8 cellular contexts compared by ENCODE assay signal in genomic region chr6:46491201-46491788, GRCh38. TPM values are rescaled to one million over a fixed set of nuclear protein-coding genes. Genes with fewer than 3 reads are reported as not detected.
A peak's percentile ranks its signal among the peaks of the same experiment; 100 is the strongest.
DNase-seq lines count a peak whose midpoint lies in the region; ATAC-seq and TF ChIP-seq lines count a peak whose summit lies in the region.

RCAN2 (minus strand) TSS chr6:46491449.

- no peaks in the 10 kb centered on the region for H4K20me1 ChIP-seq in BLaER1 treated with 17β-estradiol and CSF1 and Interleukin-3, amounts not matched to agents 10 nM and 100 nM

- H3K9me3 ChIP-seq in BLaER1 treated with 17β-estradiol and CSF1 and Interleukin-3, amounts not matched to agents 10 nM and 100 nM (replicated peaks in 1 of 11) = no peaks in the 10 kb centered on the region
- no peaks in the 10 kb centered on the region for H3K9me3 ChIP-seq in effector memory CD4-positive, alpha-beta T cell (ENCODE audit: control insufficient read depth, low read length)
- no peaks in the 10 kb centered on the region for H3K9me3 ChIP-seq in right lobe of liver

- no peak for TF ChIP-seq CTCF in VCaP (conservative IDR thresholded peaks at IDR 0.05)
- no peak for TF ChIP-seq CTCF in right lobe of liver (IDR thresholded peaks at IDR 0.05)

- DNase-seq in Jurkat, Clone E6-1 (ENCODE audit: low read depth, low spot score) = no peak
- no peak for DNase-seq in effector memory CD4-positive, alpha-beta T cell
- DNase-seq in right lobe of liver = peak; percentile 62 to 71 (median 63)

- H3K9me3 Mint-ChIP-seq in stimulated activated memory B cell treated with anti-CD40 and anti-IgM and Interleukin-4, amounts not matched to agents 10 μg/mL and 1 μg/mL and 100 μg/mL, for 72 hours = no peaks in the 10 kb centered on the region

- intact Hi-C loops in right lobe of liver (cut with DNase I) = no loop called here

- peak within 1 kb of the TSS; percentile 70 to 85 (median 79) for H3K4me3 ChIP-seq in BLaER1 treated with 17β-estradiol and CSF1 and Interleukin-3, amounts not matched to agents 10 nM and 100 nM
- peak within 1 kb of the TSS; percentile 7 for H3K4me3 ChIP-seq in Jurkat, Clone E6-1 (ENCODE audit: low read length)
- H3K4me3 ChIP-seq in effector memory CD4-positive, alpha-beta T cell (ENCODE audit: insufficient read depth, low read depth, low read length, poor library complexity, severe bottlenecking) = peak within 1 kb of the TSS; percentile 44
- peak within 1 kb of the TSS; percentile 49 to 77 (median 54) for H3K4me3 ChIP-seq in right lobe of liver

- H3K36me3 ChIP-seq in BLaER1 treated with 17β-estradiol and CSF1 and Interleukin-3, amounts not matched to agents 10 nM and 100 nM = no peaks in the 10 kb centered on the region
- no peaks in the 10 kb centered on the region for H3K36me3 ChIP-seq in effector memory CD4-positive, alpha-beta T cell (ENCODE audit: control insufficient read depth, insufficient read depth, low read length)
- H3K36me3 ChIP-seq in right lobe of liver = no peaks in the 10 kb centered on the region

- H3K27ac Mint-ChIP-seq in stimulated activated memory B cell treated with anti-CD40 and anti-IgM and Interleukin-4, amounts not matched to agents 10 μg/mL and 1 μg/mL and 100 μg/mL, for 72 hours = no peak within 1 kb of the TSS

- peak; percentile 54 for ATAC-seq in GM19035 (IDR thresholded peaks at IDR 0.05; ENCODE audit: unreplicated experiment)
- ATAC-seq in right lobe of liver = peak; percentile 69 to 84 (median 74)
- peak; percentile 80 for ATAC-seq in stimulated activated memory B cell treated with anti-CD40 and anti-IgM and Interleukin-4, amounts not matched to agents 10 μg/mL and 1 μg/mL and 100 μg/mL, for 72 hours
- ATAC-seq in GM21576 (IDR thresholded peaks at IDR 0.05; ENCODE audit: unreplicated experiment) = no peak

- peaks cover 12% of the 10 kb centered on the region for H3K4me1 Mint-ChIP-seq in stimulated activated memory B cell treated with anti-CD40 and anti-IgM and Interleukin-4, amounts not matched to agents 10 μg/mL and 1 μg/mL and 100 μg/mL, for 72 hours

- WGBS in right lobe of liver (ENCODE audit: insufficient coverage, low coverage, low lambda C conversion rate, missing lambda C conversion rate) = 0% methylated on average over 5 of the region's 60 CpGs

- peak within 1 kb of the TSS in 4 of 11 experiments; percentile 17 to 46 (median 34); a peak in 4 of 22 replicates for H3K27ac ChIP-seq in BLaER1 treated with 17β-estradiol and CSF1 and Interleukin-3, amounts not matched to agents 10 nM and 100 nM
- H3K27ac ChIP-seq in VCaP = peak within 1 kb of the TSS; percentile 58
- no peak within 1 kb of the TSS for H3K27ac ChIP-seq in effector memory CD4-positive, alpha-beta T cell (ENCODE audit: insufficient read depth, low read length, poor library complexity, severe bottlenecking)
- H3K27ac ChIP-seq in right lobe of liver = peak within 1 kb of the TSS in 1 of 3 donors; percentile 63

- TF ChIP-seq POLR2A in right lobe of liver (IDR thresholded peaks at IDR 0.05) = no peak

- H3K27me3 ChIP-seq in BLaER1 treated with 17β-estradiol and CSF1 and Interleukin-3, amounts not matched to agents 10 nM and 100 nM = peaks cover 17 to 32% (median 29%) of the 10 kb centered on the region in 11 experiments
- peaks cover 10% of the 10 kb centered on the region for H3K27me3 ChIP-seq in effector memory CD4-positive, alpha-beta T cell (replicated peaks; ENCODE audit: control insufficient read depth, insufficient read depth, low read length, poor library complexity, severe bottlenecking)
- no peaks in the 10 kb centered on the region for H3K27me3 ChIP-seq in right lobe of liver

- H3K4me1 ChIP-seq in BLaER1 treated with 17β-estradiol and CSF1 and Interleukin-3, amounts not matched to agents 10 nM and 100 nM = peaks cover 0 to 6% (median 4%) of the 10 kb centered on the region in 10 experiments; a peak in 7 of 20 replicates
- peaks cover 9% of the 10 kb centered on the region for H3K4me1 ChIP-seq in effector memory CD4-positive, alpha-beta T cell (ENCODE audit: control insufficient read depth, insufficient read depth, low read length, poor library complexity, severe bottlenecking)
- peaks cover 0 to 15% (median 0%) of the 10 kb centered on the region in 4 donors for H3K4me1 ChIP-seq in right lobe of liver

- peak within 1 kb of the TSS; percentile 87 to 96 (median 94) for H3K4me2 ChIP-seq in BLaER1 treated with 17β-estradiol and CSF1 and Interleukin-3, amounts not matched to agents 10 nM and 100 nM

- no peaks in the 10 kb centered on the region for H3K36me3 Mint-ChIP-seq in stimulated activated memory B cell treated with anti-CD40 and anti-IgM and Interleukin-4, amounts not matched to agents 10 μg/mL and 1 μg/mL and 100 μg/mL, for 72 hours

- H3K27me3 Mint-ChIP-seq in stimulated activated memory B cell treated with anti-CD40 and anti-IgM and Interleukin-4, amounts not matched to agents 10 μg/mL and 1 μg/mL and 100 μg/mL, for 72 hours = peaks cover 58% of the 10 kb centered on the region

- peak within 1 kb of the TSS; percentile 52 to 77 (median 71) for H3K9ac ChIP-seq in BLaER1 treated with 17β-estradiol and CSF1 and Interleukin-3, amounts not matched to agents 10 nM and 100 nM

- H3K4me3 Mint-ChIP-seq in stimulated activated memory B cell treated with anti-CD40 and anti-IgM and Interleukin-4, amounts not matched to agents 10 μg/mL and 1 μg/mL and 100 μg/mL, for 72 hours = peak within 1 kb of the TSS; percentile 82

RNA-seq across cellular contexts. Expression of gene RCAN2, which starts in this region (rescaled TPM):
- polyA plus RNA-seq in Jurkat, Clone E6-1 (2012; ENCODE audit: insufficient read depth, insufficient read length) = not detected
- total RNA-seq in right lobe of liver = 1 to 10 TPM in 5 of 6 experiments, under 1 TPM in 1; 0.77 to 4.5 (median 1.9) TPM

Comparison
In these comparisons a context has a peak if more than half of its experiments do, and no peak if none do; other contexts are left out.
1. H3K4me3 ChIP-seq: peak in every context shown above with its lines; median percentile 79 in BLaER1 treated with 17β-estradiol and CSF1 and Interleukin-3, amounts not matched to agents 10 nM and 100 nM; 54 in right lobe of liver; 44 in effector memory CD4-positive, alpha-beta T cell; 7 in Jurkat, Clone E6-1.
2. DNase-seq: peak in right lobe of liver (3 of 3); none in Jurkat, Clone E6-1 (single experiment) and effector memory CD4-positive, alpha-beta T cell (0 of 3).